Comparison of ENCODE assay signal across 8 cellular contexts in genomic region chr11:6259638-6260019, GRCh38. TPM values are rescaled to one million over a fixed set of nuclear protein-coding genes. Genes with fewer than 3 reads are reported as not detected.
DNase-seq lines count a peak whose midpoint lies in the region; TF ChIP-seq lines count a peak whose summit lies in the region.

Gene CCKBR (plus strand): TSS chr11:6259838. CDS start chr11:6259929, 91 bp downstream.

- H3F3A ChIP-seq in smooth muscle cell (ENCODE audit: low read depth), result no peaks in the 10 kb centered on the region

- peak within 1 kb of the TSS; percentile 94 for H3K4me2 ChIP-seq in smooth muscle cell

- no peak within 1 kb of the TSS for H3K27ac ChIP-seq in iPS DF 6.9 (ENCODE audit: low read length)
- no peak within 1 kb of the TSS for H3K27ac ChIP-seq in smooth muscle cell (ENCODE audit: low read depth)

- no peak within 1 kb of the TSS for H3K9ac ChIP-seq in smooth muscle cell (ENCODE audit: low read depth)

- H3K4me1 ChIP-seq in iPS DF 6.9 (ENCODE audit: control insufficient read depth, insufficient read depth, low read length) (no peaks in the 10 kb centered on the region; the same call in 1 of the 2 replicates), smooth muscle cell (ENCODE audit: low read depth) (peaks cover 11% of the 10 kb centered on the region)

- no CpG with 5 or more reads among the region's 35 CpGs for WGBS in iPS DF 6.9 (ENCODE audit: insufficient coverage, insufficient read length)
- 0% methylated on average over 8 of the region's 35 CpGs for WGBS in smooth muscle cell (ENCODE audit: low lambda C conversion rate)

- no peaks in the 10 kb centered on the region for H3K79me2 ChIP-seq in smooth muscle cell (ENCODE audit: low read depth)

- peak within 1 kb of the TSS; percentile 92 for H2AFZ ChIP-seq in smooth muscle cell (ENCODE audit: low read depth)

- H4K20me1 ChIP-seq in smooth muscle cell (ENCODE audit: low read depth), result no peaks in the 10 kb centered on the region

- H3K27me3 ChIP-seq in iPS DF 6.9 (ENCODE audit: control insufficient read depth, insufficient read depth, low read length), result peaks cover 36% of the 10 kb centered on the region
- peaks cover 50% of the 10 kb centered on the region for H3K27me3 ChIP-seq in smooth muscle cell (ENCODE audit: low read depth)

- H3K9me3 ChIP-seq in iPS DF 6.9 (ENCODE audit: control insufficient read depth, insufficient read depth, low read length) (no peaks in the 10 kb centered on the region), smooth muscle cell (replicated peaks; ENCODE audit: low read depth) (no peaks in the 10 kb centered on the region)

- no peaks in the 10 kb centered on the region for H3K36me3 ChIP-seq in iPS DF 6.9 (ENCODE audit: control insufficient read depth, insufficient read depth, low read length)
- H3K36me3 ChIP-seq in smooth muscle cell (ENCODE audit: low read depth), result no peaks in the 10 kb centered on the region

- H3K4me3 ChIP-seq in iPS DF 6.9 (ENCODE audit: low read length) (peak within 1 kb of the TSS; percentile 39; the same call in 1 of the 2 replicates), smooth muscle cell (peak within 1 kb of the TSS; percentile 44)

- TF ChIP-seq CTCF in smooth muscle cell (IDR thresholded peaks at IDR 0.05; ENCODE audit: borderline replicate concordance, insufficient read depth, poor library complexity, severe bottlenecking) (no peak), GM20000 (IDR thresholded peaks at IDR 0.05; ENCODE audit: extremely low read depth, missing control alignments) (no peak)

- DNase-seq in NCI-H2081 (lab: John Stamatoyannopoulos, UW), result peak; percentile 48 to 58
- DNase-seq in NCI-H2081 treated with DMSO at 0.1 percent for 48 hours (lab: John Stamatoyannopoulos, UW), result no peak
- DNase-seq in activated gamma-delta T cell (lab: John Stamatoyannopoulos, UW), result peak; percentile 24
- DNase-seq in iPS DF 6.9 (ENCODE audit: low read depth, low spot score), result no peak
- no peak for DNase-seq in smooth muscle cell (lab: John Stamatoyannopoulos, UW; ENCODE audit: unreplicated experiment)
- DNase-seq in kidney tubule cell (ENCODE audit: low spot score), result no peak
- no peak for DNase-seq in GM20000 (ENCODE audit: low spot score)
- no peak for DNase-seq in hippocampal formation (lab: John Stamatoyannopoulos, UW)

RNA-seq across cellular contexts. Expression of gene CCKBR, which starts in this region (rescaled TPM):
- 0.09 and 0.27 TPM in 2 replicates for total RNA-seq in smooth muscle cell
- polyA plus RNA-seq in smooth muscle cell, result 0.26 and 0.69 TPM in 2 replicates

Comparison
In these comparisons a context has a peak if more than half of its experiments do, and no peak if none do; other contexts are left out.
1. DNase-seq: peak in NCI-H2081 (2 of 2) and activated gamma-delta T cell (single experiment); none in NCI-H2081 treated with DMSO at 0.1 percent for 48 hours (single experiment), iPS DF 6.9 (single experiment), smooth muscle cell (single experiment), kidney tubule cell (single experiment), GM20000 (single experiment) and hippocampal formation (0 of 2).